In the genomic region with DNA sequence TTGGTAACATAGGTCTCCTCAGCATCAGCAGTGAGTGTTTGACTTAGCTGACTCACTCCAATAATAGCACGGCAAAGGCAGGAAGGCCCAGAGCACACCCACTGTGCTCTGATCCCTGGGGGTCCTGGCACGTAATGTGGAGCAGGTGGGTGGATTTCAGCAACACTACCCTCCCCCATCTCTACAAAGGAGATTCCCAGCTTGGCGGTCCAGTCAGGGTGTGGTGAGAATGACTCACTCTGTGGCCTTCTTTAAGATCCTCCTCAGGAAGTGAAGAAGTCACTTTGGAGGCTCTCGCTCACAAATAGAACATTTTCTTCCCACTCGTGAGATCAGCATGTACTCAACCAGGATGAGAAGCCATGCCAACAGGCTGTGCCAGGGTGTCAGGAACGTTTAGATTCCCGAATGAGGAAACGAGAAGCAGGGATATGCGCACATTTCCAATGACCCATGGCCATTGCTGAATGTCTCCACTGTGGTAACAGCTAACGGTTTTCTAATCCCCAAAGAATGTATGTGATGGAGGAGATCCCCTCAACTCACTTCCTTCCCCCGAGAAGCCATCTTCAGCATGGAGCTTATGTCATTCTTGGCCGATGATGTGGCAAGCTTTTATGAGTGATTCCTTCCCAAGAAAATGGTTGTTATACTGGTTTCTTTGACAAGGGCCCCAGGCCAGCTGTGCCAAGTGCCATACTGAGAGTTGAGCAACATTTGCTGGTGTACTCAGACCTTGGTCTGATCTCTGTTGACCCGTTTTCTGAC, we compare ENCODE assay signal across 10 cellular contexts.
DNase-seq lines count a peak whose midpoint lies in the region; ATAC-seq and TF ChIP-seq lines count a peak whose summit lies in the region.
"Had no signal": no experiment of that assay in that cellular context is flagged by ENCODE, and none has a peak within 500 bp of the region (broad histone marks: within the 10 kb centered on the region; RNA-seq: fewer than 3 reads in every experiment).

No MANE protein-coding gene starts in this region.

- no peak overlapping the region for H3K4me3 Mint-ChIP-seq in activated T-cell treated with anti-CD3 and anti-CD28 coated beads, Interleukin-2, amount 50 U/mL, for 24 hours
- no peak overlapping the region for H3K4me3 Mint-ChIP-seq in CD4-positive, alpha-beta T cell
- no peak overlapping the region for H3K4me3 Mint-ChIP-seq in activated naive CD4-positive, alpha-beta T cell treated with anti-CD3 and anti-CD28 coated beads, Interleukin-2, amount 10 ng/mL, durations not matched to agents 7 days and 5 days

- DNase-seq in GM03348 (ENCODE audit: low spot score) (peak; percentile 84), RPMI7951 (ENCODE audit: low read depth) (peak; percentile 99), fibroblast of gingiva (ENCODE audit: low read depth) (peak; percentile 100), renal cortical epithelial cell (ENCODE audit: low read depth) (peak; percentile 63), NCI-H774 (lab: John Stamatoyannopoulos, UW) (no peak)
- DNase-seq in activated T-cell treated with anti-CD3 and anti-CD28 coated beads, Interleukin-2, amount 50 U/mL, for 24 hours = no peak
- DNase-seq in CD4-positive, alpha-beta T cell = no peak
- DNase-seq in activated naive CD4-positive, alpha-beta T cell treated with anti-CD3 and anti-CD28 coated beads, Interleukin-2, amount 10 ng/mL, durations not matched to agents 7 days and 5 days = no peak
- DNase-seq: GF-D8, NCI-H69 had no signal

- no peaks in the 10 kb centered on the region for H3K27me3 ChIP-seq in CD4-positive, alpha-beta T cell (ENCODE audit: control insufficient read depth, insufficient read depth, low read length)

- H3K27ac Mint-ChIP-seq in activated T-cell treated with anti-CD3 and anti-CD28 coated beads, Interleukin-2, amount 50 U/mL, for 24 hours = no peak overlapping the region
- no peak overlapping the region for H3K27ac Mint-ChIP-seq in CD4-positive, alpha-beta T cell
- H3K27ac Mint-ChIP-seq in activated naive CD4-positive, alpha-beta T cell treated with anti-CD3 and anti-CD28 coated beads, Interleukin-2, amount 10 ng/mL, durations not matched to agents 7 days and 5 days = no peak overlapping the region

- POLR2A ChIA-PET in CD4-positive, alpha-beta T cell (lab: Charles Lee) = no interaction called here

- H3K9me3 ChIP-seq in CD4-positive, alpha-beta T cell (ENCODE audit: control insufficient read depth, low read length) = no peaks in the 10 kb centered on the region

- H3K36me3 Mint-ChIP-seq in activated T-cell treated with anti-CD3 and anti-CD28 coated beads, Interleukin-2, amount 50 U/mL, for 24 hours (ENCODE audit: low read depth) = no peaks in the 10 kb centered on the region
- no peaks in the 10 kb centered on the region for H3K36me3 Mint-ChIP-seq in CD4-positive, alpha-beta T cell (ENCODE audit: low read depth)
- H3K36me3 Mint-ChIP-seq in activated naive CD4-positive, alpha-beta T cell treated with anti-CD3 and anti-CD28 coated beads, Interleukin-2, amount 10 ng/mL, durations not matched to agents 7 days and 5 days = no peaks in the 10 kb centered on the region

- ATAC-seq in CD4-positive, alpha-beta T cell (ENCODE audit: poor library complexity) = no peak

- H3K27me3 Mint-ChIP-seq in activated T-cell treated with anti-CD3 and anti-CD28 coated beads, Interleukin-2, amount 50 U/mL, for 24 hours = peaks cover 16% of the 10 kb centered on the region
- peaks cover 9% of the 10 kb centered on the region for H3K27me3 Mint-ChIP-seq in CD4-positive, alpha-beta T cell
- H3K27me3 Mint-ChIP-seq in activated naive CD4-positive, alpha-beta T cell treated with anti-CD3 and anti-CD28 coated beads, Interleukin-2, amount 10 ng/mL, durations not matched to agents 7 days and 5 days = peaks cover 7% of the 10 kb centered on the region

- CTCF ChIA-PET in CD4-positive, alpha-beta T cell (lab: Charles Lee) = no interaction called here
- CTCF ChIA-PET in activated naive CD4-positive, alpha-beta T cell treated with anti-CD3 and anti-CD28 coated beads, Interleukin-2, amount 10 ng/mL, durations not matched to agents 7 days and 5 days (lab: Charles Lee) = no interaction called here

- no peak overlapping the region for H3K27ac ChIP-seq in CD4-positive, alpha-beta T cell (ENCODE audit: low read depth, low read length)

- peaks cover 7% of the 10 kb centered on the region for H3K4me1 Mint-ChIP-seq in activated T-cell treated with anti-CD3 and anti-CD28 coated beads, Interleukin-2, amount 50 U/mL, for 24 hours (ENCODE audit: low read depth)
- H3K4me1 Mint-ChIP-seq in CD4-positive, alpha-beta T cell (ENCODE audit: low read depth) = no peaks in the 10 kb centered on the region
- peaks cover 3% of the 10 kb centered on the region for H3K4me1 Mint-ChIP-seq in activated naive CD4-positive, alpha-beta T cell treated with anti-CD3 and anti-CD28 coated beads, Interleukin-2, amount 10 ng/mL, durations not matched to agents 7 days and 5 days

- TF ChIP-seq CTCF in CD4-positive, alpha-beta T cell (IDR thresholded peaks at IDR 0.05) = no peak

- intact Hi-C loops in CD4-positive, alpha-beta T cell (cut with DNase I, micrococcal nuclease) = no loop called here

- H3K9me3 Mint-ChIP-seq in activated T-cell treated with anti-CD3 and anti-CD28 coated beads, Interleukin-2, amount 50 U/mL, for 24 hours = no peaks in the 10 kb centered on the region
- H3K9me3 Mint-ChIP-seq in CD4-positive, alpha-beta T cell = peaks cover 7% of the 10 kb centered on the region
- no peaks in the 10 kb centered on the region for H3K9me3 Mint-ChIP-seq in activated naive CD4-positive, alpha-beta T cell treated with anti-CD3 and anti-CD28 coated beads, Interleukin-2, amount 10 ng/mL, durations not matched to agents 7 days and 5 days

Comparison
In these comparisons a context has a peak if more than half of its experiments do, and no peak if none do; other contexts are left out.
1. DNase-seq: peak in GM03348 (single experiment), RPMI7951 (single experiment), fibroblast of gingiva (single experiment) and renal cortical epithelial cell (single experiment); none in activated T-cell treated with anti-CD3 and anti-CD28 coated beads, Interleukin-2, amount 50 U/mL, for 24 hours (single experiment), CD4-positive, alpha-beta T cell (0 of 10), NCI-H774 (single experiment) and activated naive CD4-positive, alpha-beta T cell treated with anti-CD3 and anti-CD28 coated beads, Interleukin-2, amount 10 ng/mL, durations not matched to agents 7 days and 5 days (single experiment).